Comparison of ENCODE assay signal across 8 cellular contexts in the genomic region with DNA sequence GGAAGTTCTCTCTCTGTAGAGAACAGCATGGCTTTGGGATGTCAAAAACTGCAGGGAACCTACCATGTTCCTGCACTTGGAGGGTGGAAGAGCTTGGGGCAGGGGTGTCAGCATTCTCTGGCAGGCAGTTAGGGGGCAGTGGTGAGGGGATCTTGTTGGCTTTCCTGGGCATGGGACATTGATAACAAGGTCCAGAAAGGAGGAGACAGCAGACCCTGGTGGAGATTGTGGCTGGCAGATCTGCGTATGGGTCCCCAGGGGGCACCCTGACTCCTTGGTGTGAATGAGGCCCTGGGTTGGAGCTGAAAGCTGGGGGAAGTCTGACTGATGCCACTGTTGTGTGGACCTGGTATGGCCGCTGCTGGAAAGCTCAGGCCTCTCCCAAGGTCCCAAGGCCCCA. TPM values are rescaled to one million over a fixed set of nuclear protein-coding genes. Genes with fewer than 3 reads are reported as not detected.
DNase-seq lines count a peak whose midpoint lies in the region; FAIRE-seq and TF ChIP-seq lines count a peak whose summit lies in the region.

No MANE protein-coding gene starts in this region.

- TF ChIP-seq POLR2A in prostate gland (IDR thresholded peaks at IDR 0.05) (no peak), vagina (IDR thresholded peaks at IDR 0.05) (no peak)

- H3K4me1 Mint-ChIP-seq in T-helper 2 cell treated with Interferon-gamma antibody and Interleukin-4, amounts not matched to agents 5 μg/mL and 100 μg/mL, for 36 hours (ENCODE audit: low read depth): no peaks in the 10 kb centered on the region

- H3K4me3 ChIP-seq in AG04449 (ENCODE audit: low read depth, low read length) (no peak overlapping the region), GM12865 (ENCODE audit: low read depth, low read length) (no peak overlapping the region), prostate gland (no peak overlapping the region), vagina (no peak overlapping the region)

- no peak for FAIRE-seq in RCC 7860 (lab: Jason Lieb, UNC)

- no peak overlapping the region for H3K27ac ChIP-seq in prostate gland
- H3K27ac ChIP-seq in vagina: no peak overlapping the region

- no peak overlapping the region for H3K27ac Mint-ChIP-seq in T-helper 2 cell treated with Interferon-gamma antibody and Interleukin-4, amounts not matched to agents 5 μg/mL and 100 μg/mL, for 36 hours

- H3K4me1 ChIP-seq in prostate gland (replicated peaks): no peaks in the 10 kb centered on the region
- no peaks in the 10 kb centered on the region for H3K4me1 ChIP-seq in vagina

- H3K27me3 ChIP-seq in prostate gland (replicated peaks; ENCODE audit: insufficient read depth): no peaks in the 10 kb centered on the region
- no peaks in the 10 kb centered on the region for H3K27me3 ChIP-seq in vagina

- H3K4me3 Mint-ChIP-seq in T-helper 2 cell treated with Interferon-gamma antibody and Interleukin-4, amounts not matched to agents 5 μg/mL and 100 μg/mL, for 36 hours: no peak overlapping the region

- POLR2A ChIA-PET in AG04449 (lab: Yijun Ruan, JAX): no interaction called here

- H3K36me3 ChIP-seq in prostate gland (no peaks in the 10 kb centered on the region), vagina (no peaks in the 10 kb centered on the region)

- TF ChIP-seq CTCF in AG04449 (IDR thresholded peaks at IDR 0.05; ENCODE audit: insufficient read depth, low read length, missing control alignments) (peak; percentile 65), GM12865 (IDR thresholded peaks at IDR 0.05; ENCODE audit: insufficient read depth, low read depth, low read length, missing control alignments) (peak; percentile 59), prostate gland (IDR thresholded peaks at IDR 0.05) (no peak), vagina (IDR thresholded peaks at IDR 0.05) (no peak)

- 83% methylated on average over 2 of the region's 2 CpGs for WGBS in prostate gland

- peaks cover 44% of the 10 kb centered on the region for H3K27me3 Mint-ChIP-seq in T-helper 2 cell treated with Interferon-gamma antibody and Interleukin-4, amounts not matched to agents 5 μg/mL and 100 μg/mL, for 36 hours (ENCODE audit: low read depth)

- CTCF ChIA-PET in AG04449 (lab: Yijun Ruan, JAX): interaction anchor here (0.6 to 5.9 kb wide), 24 partner anchors 11 to 226 kb away, joined by 3 to 76 read pairs (median 5); a partner anchor contains a TSS

- intact Hi-C loops in prostate gland (cut with DNase I) (no loop called here), vagina (cut with DNase I) (no loop called here)

- DNase-seq in AG04449 (ENCODE audit: low read depth, low spot score) (no peak), GM12865 (ENCODE audit: low read depth) (peak; percentile 65), RCC 7860 (ENCODE audit: low spot score) (peak; percentile 40), fibroblast of the conjunctiva (ENCODE audit: low read depth) (peak; percentile 6), prostate gland (ENCODE audit: low spot score) (no peak), epidermal melanocyte (ENCODE audit: insufficient read length, low spot score) (no peak), vagina (ENCODE audit: extremely low spot score in 2 of 2) (no peak)
- DNase-seq in T-helper 2 cell treated with Interferon-gamma antibody and Interleukin-4, amounts not matched to agents 5 μg/mL and 100 μg/mL, for 36 hours (ENCODE audit: low spot score): no peak

- no peaks in the 10 kb centered on the region for H3K36me3 Mint-ChIP-seq in T-helper 2 cell treated with Interferon-gamma antibody and Interleukin-4, amounts not matched to agents 5 μg/mL and 100 μg/mL, for 36 hours (ENCODE audit: low read depth)

- no peaks in the 10 kb centered on the region for H3K9me3 Mint-ChIP-seq in T-helper 2 cell treated with Interferon-gamma antibody and Interleukin-4, amounts not matched to agents 5 μg/mL and 100 μg/mL, for 36 hours

- H3K9me3 ChIP-seq in prostate gland (no peaks in the 10 kb centered on the region), vagina (no peaks in the 10 kb centered on the region)

RNA-seq across cellular contexts. Expression of a gene that starts 22.9 kb away (rescaled TPM):
- total RNA-seq in prostate gland (10 to 100 TPM in 1 of 2 donors, 1 to 10 TPM in 1; 5.7 to 16.9 TPM), vagina (3.2 TPM)

Comparison
In these comparisons a context has a peak if more than half of its experiments do, and no peak if none do; other contexts are left out.
1. DNase-seq: peak in GM12865 (single experiment), RCC 7860 (single experiment) and fibroblast of the conjunctiva (single experiment); none in AG04449 (single experiment), prostate gland (single experiment), T-helper 2 cell treated with Interferon-gamma antibody and Interleukin-4, amounts not matched to agents 5 μg/mL and 100 μg/mL, for 36 hours (single experiment), epidermal melanocyte (single experiment) and vagina (0 of 2).
2. CTCF ChIP-seq: peak in AG04449 (single experiment) and GM12865 (single experiment); none in prostate gland (0 of 4) and vagina (0 of 3).